In the genomic region with DNA sequence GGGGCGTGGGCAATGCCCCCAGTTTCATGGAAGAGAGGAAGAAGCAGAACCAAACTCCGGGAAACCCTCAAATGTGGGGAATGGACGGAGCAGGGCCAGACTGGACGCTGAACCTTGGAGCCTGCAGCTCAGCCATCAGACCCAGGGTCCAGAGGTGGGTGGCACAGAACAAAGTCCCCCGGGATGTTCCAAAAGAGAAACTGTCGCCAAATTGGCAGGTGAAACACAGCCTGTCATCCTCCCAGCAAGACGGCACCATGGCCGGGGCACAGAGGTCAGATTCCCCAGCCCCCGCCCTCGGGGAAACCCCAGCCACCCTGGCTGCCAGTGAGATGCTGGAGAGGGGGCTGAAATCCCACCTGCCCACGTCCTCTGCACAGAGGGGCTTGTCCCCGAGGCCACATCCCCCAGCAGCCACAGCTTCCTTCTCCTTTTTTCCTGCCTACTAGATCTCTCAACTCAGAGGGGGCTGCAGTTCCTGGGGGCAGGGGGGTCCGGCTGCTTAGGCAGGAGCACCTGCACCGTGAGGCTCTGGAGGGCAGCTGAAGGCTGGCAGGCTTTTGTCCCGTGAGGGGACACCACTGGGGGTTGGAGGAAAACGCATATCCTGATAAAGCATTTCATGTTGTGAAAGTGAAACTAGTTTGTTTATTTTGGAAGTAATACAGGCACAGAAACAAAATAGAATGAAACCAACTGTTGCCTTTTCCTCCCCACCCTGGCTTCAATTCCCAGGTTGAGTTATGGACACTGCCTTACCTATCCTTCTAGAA, we compare ENCODE assay signal across 1 cellular context.
A peak's percentile ranks its signal among the peaks of the same experiment; 100 is the strongest.
TF ChIP-seq lines count a peak whose summit lies in the region.

No MANE protein-coding gene starts in this region.

TF ChIP-seq in liver, 16 proteins besides CTCF, POLR2A, EP300 and RAD21 (continued from another document):
- TF ChIP-seq REST (IDR thresholded peaks at IDR 0.05): peak; percentile 63
- no peak for TF ChIP-seq ATF3 (IDR thresholded peaks at IDR 0.05)
- TF ChIP-seq FOXA2 (IDR thresholded peaks at IDR 0.05): peak; percentile 50
- TF ChIP-seq YY1 (IDR thresholded peaks at IDR 0.05): peak; percentile 52
- peak; percentile 78 to 94 for TF ChIP-seq RXRA (IDR thresholded peaks at IDR 0.05)
- peak; percentile 83 for TF ChIP-seq SP1 (IDR thresholded peaks at IDR 0.05)
- TF ChIP-seq NR2F2 (IDR thresholded peaks at IDR 0.05): peak; percentile 72
